8 cellular contexts compared by ENCODE assay signal in the genomic region with DNA sequence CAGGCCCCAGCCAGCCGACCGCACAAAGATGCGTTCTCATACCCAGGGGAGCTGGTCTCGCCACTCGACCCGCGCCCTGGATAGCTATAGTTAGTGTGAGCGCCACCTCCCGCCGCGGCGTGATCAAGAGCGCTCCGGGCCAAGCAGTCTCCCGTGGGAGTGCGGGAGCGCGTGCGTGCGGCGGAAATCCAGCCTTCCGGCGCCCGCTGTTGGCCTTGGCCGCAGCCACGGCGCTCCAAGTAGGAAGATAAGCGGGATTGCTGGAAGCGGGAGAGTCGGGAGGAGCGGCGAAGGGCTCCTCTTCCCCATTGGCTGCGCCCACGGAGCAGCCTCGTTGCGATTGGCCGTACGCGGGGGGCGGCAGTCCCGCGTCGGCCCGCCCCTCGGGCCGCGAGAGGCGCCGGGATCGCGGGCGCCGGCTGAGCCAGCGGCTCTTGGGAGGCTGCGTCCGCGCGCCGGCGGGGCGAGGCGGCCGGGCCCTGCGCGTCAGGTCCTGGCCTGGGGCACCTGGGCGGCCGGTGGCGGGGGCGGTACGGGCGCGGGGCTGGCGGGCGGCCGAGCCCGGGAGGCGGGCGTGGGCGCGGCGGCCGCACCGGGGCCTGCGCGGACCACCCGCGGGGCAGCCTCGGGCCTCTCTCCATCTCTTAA. TPM values are rescaled to one million over a fixed set of nuclear protein-coding genes. Genes with fewer than 3 reads are reported as not detected.
DNase-seq lines count a peak whose midpoint lies in the region; ATAC-seq and TF ChIP-seq lines count a peak whose summit lies in the region.
"Not testable (repeated sequence)": the region's sequence is repeated elsewhere in the genome, so short reads cannot be mapped to it uniquely, and the experiment has no call there.

No MANE protein-coding gene starts in this region.

- not testable (repeated sequence) for H3K9me2 ChIP-seq in Loucy (replicated peaks; ENCODE audit: low read depth, low read length)

- not testable (repeated sequence) for ATAC-seq in thoracic aorta (ENCODE audit: insufficient number of reproducible peaks, low FRiP score, low read depth)

- H3K14ac ChIP-seq in mesenchymal stem cell (ENCODE audit: low read length in 2 of 2), result not testable (repeated sequence)

- CTCF ChIA-PET in Calu3 (lab: Charles Lee), result not testable (repeated sequence)

- not testable (repeated sequence) for H3K27ac Mint-ChIP-seq in Calu3 (ENCODE audit: unreplicated experiment)

- H3K9ac ChIP-seq in Loucy (ENCODE audit: low read depth, low read length, poor library complexity, severe bottlenecking); mesenchymal stem cell (ENCODE audit: low read length): not testable (repeated sequence)

- not testable (repeated sequence) for H2BK15ac ChIP-seq in mesenchymal stem cell (ENCODE audit: low read depth, poor library complexity, severe bottlenecking)

- H3K27me3 ChIP-seq in Loucy (ENCODE audit: insufficient read depth, low read length, poor library complexity, severe bottlenecking); mesenchymal stem cell (ENCODE audit: control insufficient read depth in 1 of 2, insufficient read depth in 1 of 2, low read length in 2 of 2); sigmoid colon; thoracic aorta (replicated peaks; ENCODE audit: insufficient read depth): not testable (repeated sequence)

- not testable (repeated sequence) for H3K23ac ChIP-seq in mesenchymal stem cell (ENCODE audit: low read length in 2 of 2)

- not testable (repeated sequence) for H2BK12ac ChIP-seq in mesenchymal stem cell (ENCODE audit: low read length in 2 of 2)

- H3K4ac ChIP-seq in mesenchymal stem cell (ENCODE audit: low read depth in 1 of 2, low read length in 2 of 2), result not testable (repeated sequence)

- H3F3A ChIP-seq in Loucy (ENCODE audit: low read depth), result not testable (repeated sequence)

- H4K91ac ChIP-seq in mesenchymal stem cell (ENCODE audit: low read length), result not testable (repeated sequence)

- H3K9me3 Mint-ChIP-seq in Calu3 (ENCODE audit: low read depth, unreplicated experiment), result not testable (repeated sequence)

- H3K9me3 ChIP-seq in Loucy (ENCODE audit: insufficient read depth, low read depth, low read length); mesenchymal stem cell (ENCODE audit: control insufficient read depth, low read length); sigmoid colon; thoracic aorta: not testable (repeated sequence)

- H3K4me1 ChIP-seq in Loucy (ENCODE audit: insufficient read depth, low read length, poor library complexity, severe bottlenecking); mesenchymal stem cell (ENCODE audit: control insufficient read depth, insufficient read depth, low read depth, low read length); sigmoid colon; thoracic aorta (ENCODE audit: control insufficient read depth in 1 of 2, low read depth in 2 of 2): not testable (repeated sequence)

- not testable (repeated sequence) for H2AK5ac ChIP-seq in mesenchymal stem cell (ENCODE audit: low read length, severe bottlenecking)

- H3K27ac ChIP-seq in mesenchymal stem cell (ENCODE audit: low read length, poor library complexity, severe bottlenecking), result not testable (repeated sequence)
- H3K27ac ChIP-seq in sigmoid colon, result peak overlapping the region in 3 of 4 donors; percentile 64 to 75 (median 74)
- peak overlapping the region in 1 of 2 donors; percentile 47 for H3K27ac ChIP-seq in thoracic aorta

- H2BK5ac ChIP-seq in mesenchymal stem cell (ENCODE audit: low read depth, low read length, poor library complexity, severe bottlenecking), result not testable (repeated sequence)

- not testable (repeated sequence) for H3K4me3 Mint-ChIP-seq in Calu3 (ENCODE audit: low read depth, unreplicated experiment)

- peak; percentile 19 for DNase-seq in Calu3
- DNase-seq in activated CD4-positive, alpha-beta T cell treated with anti-CD3 and anti-CD28 coated beads for 48 hours, result peak; percentile 35
- peak; percentile 80 for DNase-seq in amniotic epithelial cell (ENCODE audit: low read depth)
- DNase-seq in fibroblast of pulmonary artery (ENCODE audit: low read depth), result not testable (repeated sequence)
- peak; percentile 77 for DNase-seq in mesenchymal stem cell
- DNase-seq in sigmoid colon, result peak; percentile 79
- peak; percentile 12 for DNase-seq in thoracic aorta (ENCODE audit: low spot score)

- H3K4me3 ChIP-seq in Loucy (ENCODE audit: low read length, poor library complexity, severe bottlenecking), result peak overlapping the region; percentile 64
- peak overlapping the region; percentile 49 for H3K4me3 ChIP-seq in fibroblast of pulmonary artery (replicated peaks; ENCODE audit: low read depth, low read length)
- peak overlapping the region; percentile 50 to 61 for H3K4me3 ChIP-seq in mesenchymal stem cell (ENCODE audit: insufficient read depth in 1 of 2, low read depth in 1 of 2, low read length in 2 of 2)
- H3K4me3 ChIP-seq in sigmoid colon, result peak overlapping the region; percentile 32 to 45 (median 42)
- H3K4me3 ChIP-seq in thoracic aorta, result peak overlapping the region; percentile 72

- H3K27me3 Mint-ChIP-seq in Calu3 (ENCODE audit: unreplicated experiment), result not testable (repeated sequence)

- H3K4me2 ChIP-seq in Loucy (ENCODE audit: low read depth, low read length, poor library complexity, severe bottlenecking); mesenchymal stem cell (ENCODE audit: low read length, poor library complexity, severe bottlenecking): not testable (repeated sequence)

- H2BK120ac ChIP-seq in mesenchymal stem cell (ENCODE audit: low read depth, low read length), result not testable (repeated sequence)

- not testable (repeated sequence) for H2AFZ ChIP-seq in Loucy (ENCODE audit: low read length); mesenchymal stem cell (ENCODE audit: low read depth, low read length)

- TF ChIP-seq POLR2A in sigmoid colon (IDR thresholded peaks at IDR 0.05), result not testable (repeated sequence)

- not testable (repeated sequence) for H3K79me1 ChIP-seq in mesenchymal stem cell (replicated peaks; ENCODE audit: low read length, poor library complexity, severe bottlenecking)

- not testable (repeated sequence) for H3K4me1 Mint-ChIP-seq in Calu3 (ENCODE audit: low read depth, unreplicated experiment)

- not testable (repeated sequence) for H3K36me3 Mint-ChIP-seq in Calu3 (ENCODE audit: insufficient read depth, unreplicated experiment)

- not testable (repeated sequence) for H4K8ac ChIP-seq in mesenchymal stem cell (ENCODE audit: low read length)

- not testable (repeated sequence) for BruUV-seq in Calu3 (replicated peaks; lab: Mats Ljungman, UMichigan)

- not testable (repeated sequence) for H3K18ac ChIP-seq in mesenchymal stem cell (ENCODE audit: low read depth in 1 of 2, low read length in 2 of 2)

- no CpG with 5 or more reads among the region's 88 CpGs for WGBS in mesenchymal stem cell
- WGBS in sigmoid colon, 2 donors, result 0 to 24% methylated on average over 54 to 55 of the region's 88 CpGs

- TF ChIP-seq CTCF in Calu3 (IDR thresholded peaks at IDR 0.05; ENCODE audit: unreplicated experiment); Loucy (conservative IDR thresholded peaks at IDR 0.05; ENCODE audit: low read length); fibroblast of pulmonary artery (IDR thresholded peaks at IDR 0.05; ENCODE audit: low read length, missing control alignments); sigmoid colon (IDR thresholded peaks at IDR 0.05); thoracic aorta (IDR thresholded peaks at IDR 0.05): not testable (repeated sequence)

- intact Hi-C loops in Calu3 (cut with micrococcal nuclease; ENCODE audit: unreplicated experiment); sigmoid colon (cut with DNase I): not testable (repeated sequence)

- H3K79me2 ChIP-seq in Loucy (ENCODE audit: insufficient read depth, low read length), result not testable (repeated sequence)

- TF ChIP-seq EP300 in sigmoid colon (IDR thresholded peaks at IDR 0.05), result not testable (repeated sequence)

- not testable (repeated sequence) for H3K36me3 ChIP-seq in Loucy (ENCODE audit: insufficient read depth, low read length); mesenchymal stem cell (ENCODE audit: control insufficient read depth in 1 of 2, insufficient read depth in 2 of 2, low read depth in 1 of 2, low read length in 2 of 2); sigmoid colon; thoracic aorta

- not testable (repeated sequence) for H4K20me1 ChIP-seq in Loucy (ENCODE audit: insufficient read depth, low read length, poor library complexity, severe bottlenecking)

RNA-seq across cellular contexts. Expression of a gene that starts 35.9 kb away (rescaled TPM):
- not detected in 2 replicates for total RNA-seq in Calu3 (2022)
- polyA plus RNA-seq in mesenchymal stem cell (2013, experiment 1 of 2), result not detected
- not detected for polyA plus RNA-seq in mesenchymal stem cell (2013, experiment 2 of 2)
- total RNA-seq in sigmoid colon, result not detected
- polyA plus RNA-seq in sigmoid colon, result not detected
- not detected for total RNA-seq in thoracic aorta
